In the genomic region with DNA sequence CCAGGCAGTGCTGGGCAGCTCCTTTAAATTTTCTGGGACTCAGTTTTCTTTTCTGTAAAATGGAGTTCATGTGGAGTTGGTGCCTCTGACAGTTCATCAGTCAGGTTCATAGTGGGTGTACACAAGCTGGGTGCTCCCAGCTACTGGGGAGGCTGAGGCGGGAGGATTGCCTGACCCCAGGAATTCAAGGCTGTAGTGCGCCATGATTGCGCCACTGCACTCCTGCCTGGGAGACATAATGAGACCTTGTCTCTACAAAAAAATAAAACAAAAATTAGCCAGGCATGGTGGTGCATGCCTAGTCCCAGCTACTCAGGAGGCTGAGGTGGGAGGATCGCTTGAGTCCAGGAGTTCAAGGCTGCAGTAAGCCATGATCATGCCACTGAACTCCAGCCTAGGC, we compare ENCODE assay signal across 19 cellular contexts. TPM values are rescaled to one million over a fixed set of nuclear protein-coding genes. Genes with fewer than 3 reads are reported as not detected.
"Had no signal": no experiment of that assay in that cellular context is flagged by ENCODE, and none has a peak within 500 bp of the region (broad histone marks: within the 10 kb centered on the region; RNA-seq: fewer than 3 reads in every experiment).

No MANE protein-coding gene starts in this region.

- H3K9me3 Mint-ChIP-seq: central memory CD8-positive, alpha-beta T cell; endodermal cell; naive thymus-derived CD8-positive, alpha-beta T cell had no signal

- H3K4me3 Mint-ChIP-seq: central memory CD8-positive, alpha-beta T cell; endodermal cell; naive thymus-derived CD8-positive, alpha-beta T cell had no signal

- DNase-seq: dermis blood vessel endothelial cell; effector CD4-positive, alpha-beta T cell; endodermal cell; heart right ventricle; hypothalamus; kidney glomerular epithelial cell; mesendoderm; naive thymus-derived CD8-positive, alpha-beta T cell; ovary; right cardiac atrium; stimulated activated CD4-positive, alpha-beta T cell treated with anti-CD3 and anti-CD28 coated beads, Interleukin-2, amount 100 ng/mL, for 48 hours; stimulated activated naive CD8-positive, alpha-beta T cell treated with anti-CD3 and anti-CD28 coated beads, Interleukin-15, Interleukin-2, amounts not matched to agents 100 U/mL and 50 U/mL, for 24 hours had no signal

- H3K4me2 ChIP-seq: smooth muscle cell had no signal

- ATAC-seq: naive thymus-derived CD8-positive, alpha-beta T cell; stimulated activated naive CD8-positive, alpha-beta T cell treated with anti-CD3 and anti-CD28 coated beads, Interleukin-15, Interleukin-2, amounts not matched to agents 100 U/mL and 50 U/mL, for 24 hours had no signal

- H3K4me3 ChIP-seq: heart right ventricle, ovary, smooth muscle cell, suprapubic skin, thyroid gland had no signal

- H3K36me3 Mint-ChIP-seq: naive thymus-derived CD8-positive, alpha-beta T cell had no signal

- H3K27ac ChIP-seq: heart right ventricle, ovary, suprapubic skin had no signal

- H3K27me3 ChIP-seq: ovary, thyroid gland had no signal

- FAIRE-seq: endothelial cell of umbilical vein, frontal cortex, islet of Langerhans had no signal

- H3K36me3 ChIP-seq: ovary, thyroid gland had no signal

- H3K9me3 ChIP-seq: ovary, suprapubic skin, thyroid gland had no signal

- H3K27ac Mint-ChIP-seq: endodermal cell had no signal

RNA-seq across cellular contexts. Expression of a gene that starts 26.9 kb away (rescaled TPM):
- total RNA-seq: naive thymus-derived CD8-positive, alpha-beta T cell had no signal
- polyA plus RNA-seq: naive thymus-derived CD8-positive, alpha-beta T cell had no signal
